In the genomic region with DNA sequence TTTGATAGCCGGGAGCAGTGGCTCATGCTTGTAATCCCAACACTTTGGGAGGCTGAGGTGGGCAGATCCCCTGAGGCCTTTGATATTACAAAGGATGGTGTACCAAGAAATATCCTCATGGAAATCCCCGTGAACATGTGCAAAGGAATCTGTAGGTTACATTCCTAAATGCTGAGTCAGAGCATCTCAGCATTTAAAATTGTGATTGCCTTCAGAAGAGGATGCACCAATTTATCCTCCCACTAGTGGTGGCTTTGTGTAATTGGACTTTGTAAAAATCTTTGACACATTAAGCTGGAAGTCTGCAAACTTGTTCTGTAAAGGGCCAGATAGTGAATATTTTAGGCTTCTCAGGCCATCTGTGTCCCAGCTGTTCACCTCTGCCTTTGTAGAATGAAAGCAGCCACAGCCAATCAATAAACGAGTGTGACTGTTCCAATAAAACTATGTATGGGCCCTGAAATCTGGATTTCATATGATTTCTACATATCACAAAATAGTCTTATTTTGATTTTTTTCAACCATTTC, we compare ENCODE assay signal across 8 cellular contexts. TPM values are rescaled to one million over a fixed set of nuclear protein-coding genes. Genes with fewer than 3 reads are reported as not detected.
DNase-seq lines count a peak whose midpoint lies in the region; ATAC-seq and TF ChIP-seq lines count a peak whose summit lies in the region.

No MANE protein-coding gene starts in this region.

- H3K79me2 ChIP-seq in OCI-LY7 (ENCODE audit: insufficient read depth, low read depth, low read length) = no peaks in the 10 kb centered on the region

- H3K4me3 Mint-ChIP-seq in activated CD8-positive, alpha-beta memory T cell treated with anti-CD3 and anti-CD28 coated beads, Interleukin-2, amount 10 ng/mL, durations not matched to agents 7 days and 5 days = no peak overlapping the region
- H3K4me3 Mint-ChIP-seq in HFFc6 = peak overlapping the region; percentile 32; the same call in 1 of the 2 replicates

- POLR2A ChIA-PET in OCI-LY7 (lab: Charles Lee) = interaction anchor here (0.6 kb wide), 1 partner anchor 11 kb away, joined by 3 read pairs; no protein-coding TSS in a partner anchor

- no peaks in the 10 kb centered on the region for H3K9me3 ChIP-seq in OCI-LY7 (ENCODE audit: low read length)

- peak; percentile 51 for ATAC-seq in activated CD8-positive, alpha-beta memory T cell treated with anti-CD3 and anti-CD28 coated beads, Interleukin-2, amount 10 ng/mL, durations not matched to agents 7 days and 5 days
- no peak for ATAC-seq in GM18873 (IDR thresholded peaks at IDR 0.05; ENCODE audit: low FRiP score, unreplicated experiment)
- ATAC-seq in HG02885 (IDR thresholded peaks at IDR 0.05; ENCODE audit: poor library complexity, unreplicated experiment) = no peak

- no peaks in the 10 kb centered on the region for H3K9me2 ChIP-seq in OCI-LY7 (ENCODE audit: insufficient read depth, low read length)

- H3K4me3 ChIP-seq in OCI-LY7 (ENCODE audit: low read depth, low read length, poor library complexity, severe bottlenecking) = no peak overlapping the region

- CTCF ChIA-PET in activated CD8-positive, alpha-beta memory T cell treated with anti-CD3 and anti-CD28 coated beads, Interleukin-2, amount 10 ng/mL, durations not matched to agents 7 days and 5 days (lab: Charles Lee) = interaction anchor here (0.7 to 3.1 kb wide), 6 partner anchors 11 to 281 kb away, joined by 3 to 8 read pairs (median 4); a partner anchor contains a TSS
- CTCF ChIA-PET in OCI-LY7 (lab: Charles Lee; ENCODE audit: unreplicated experiment) = no interaction called here

- H3K27me3 Mint-ChIP-seq in activated CD8-positive, alpha-beta memory T cell treated with anti-CD3 and anti-CD28 coated beads, Interleukin-2, amount 10 ng/mL, durations not matched to agents 7 days and 5 days = no peaks in the 10 kb centered on the region
- H3K27me3 Mint-ChIP-seq in HFFc6 (ENCODE audit: insufficient read depth) = peaks cover 2% of the 10 kb centered on the region; the same call in 1 of the 2 replicates

- peaks cover 64% of the 10 kb centered on the region for H3K36me3 ChIP-seq in OCI-LY7 (ENCODE audit: insufficient read depth, low read length)

- H3K27ac ChIP-seq in OCI-LY7 (ENCODE audit: low read depth, low read length, poor library complexity, severe bottlenecking) = no peak overlapping the region

- H3K4me1 Mint-ChIP-seq in activated CD8-positive, alpha-beta memory T cell treated with anti-CD3 and anti-CD28 coated beads, Interleukin-2, amount 10 ng/mL, durations not matched to agents 7 days and 5 days = peaks cover 20% of the 10 kb centered on the region
- H3K4me1 Mint-ChIP-seq in HFFc6 (ENCODE audit: low read depth) = peaks cover 24% of the 10 kb centered on the region

- H4K20me1 ChIP-seq in OCI-LY7 (ENCODE audit: insufficient read depth, low read length) = no peaks in the 10 kb centered on the region

- no peaks in the 10 kb centered on the region for H3K4me1 ChIP-seq in OCI-LY7 (ENCODE audit: insufficient read depth, low read length, poor library complexity, severe bottlenecking)

- no peak for DNase-seq in activated CD8-positive, alpha-beta memory T cell treated with anti-CD3 and anti-CD28 coated beads, Interleukin-2, amount 10 ng/mL, durations not matched to agents 7 days and 5 days
- no peak for DNase-seq in activated CD8-positive, alpha-beta memory T cell treated with anti-CD3 and anti-CD28 coated beads, Interleukin-2, amount 50 U/mL, for 48 hours
- peak; percentile 89 for DNase-seq in HFFc6
- peak; percentile 64 for DNase-seq in OCI-LY7 (ENCODE audit: low spot score)
- peak; percentile 93 for DNase-seq in dermis blood vessel endothelial cell
- peak; percentile 80 to 89 for DNase-seq in lung microvascular endothelial cell (ENCODE audit: low read depth in 2 of 2)

- H3K9me3 Mint-ChIP-seq in activated CD8-positive, alpha-beta memory T cell treated with anti-CD3 and anti-CD28 coated beads, Interleukin-2, amount 10 ng/mL, durations not matched to agents 7 days and 5 days (ENCODE audit: low read depth) = no peaks in the 10 kb centered on the region
- H3K9me3 Mint-ChIP-seq in HFFc6 = no peaks in the 10 kb centered on the region

- peaks cover 51% of the 10 kb centered on the region for H3K36me3 Mint-ChIP-seq in activated CD8-positive, alpha-beta memory T cell treated with anti-CD3 and anti-CD28 coated beads, Interleukin-2, amount 10 ng/mL, durations not matched to agents 7 days and 5 days
- peaks cover 39% of the 10 kb centered on the region for H3K36me3 Mint-ChIP-seq in HFFc6 (ENCODE audit: low read depth)

- BruUV-seq in OCI-LY7 (replicated peaks; lab: Mats Ljungman, UMichigan) = no TSS peak

- intact Hi-C loops in OCI-LY7 (cut with micrococcal nuclease; ENCODE audit: unreplicated experiment) = loop anchor here (5.0 kb wide), 1 partner anchor 282 kb away; no protein-coding TSS in a partner anchor

- H3K4me2 ChIP-seq in OCI-LY7 (ENCODE audit: low read length) = no peak overlapping the region

- peak; percentile 83 for TF ChIP-seq CTCF in HFFc6 (IDR thresholded peaks at IDR 0.05)
- peak; percentile 81 for TF ChIP-seq CTCF in OCI-LY7 (conservative IDR thresholded peaks at IDR 0.05; ENCODE audit: low read length)

- no peak overlapping the region for H3K27ac Mint-ChIP-seq in activated CD8-positive, alpha-beta memory T cell treated with anti-CD3 and anti-CD28 coated beads, Interleukin-2, amount 10 ng/mL, durations not matched to agents 7 days and 5 days
- H3K27ac Mint-ChIP-seq in HFFc6 = peak overlapping the region; percentile 79

- H2AFZ ChIP-seq in OCI-LY7 (ENCODE audit: low read length) = no peak overlapping the region

RNA-seq across cellular contexts. Expression of a gene that starts 11.8 kb away (rescaled TPM):
- 10 to 100 TPM; 71.3 to 82.9 TPM for total RNA-seq in activated CD8-positive, alpha-beta memory T cell treated with anti-CD3 and anti-CD28 coated beads, Interleukin-2, amount 10 ng/mL, durations not matched to agents 7 days and 5 days
- total RNA-seq in HFFc6 (2021; fragmentation: NEBNext Ultra II Directional; extraction: Animal tissue kit (Norgen Biotek cat#: 25700)) = 100 to 1,000 TPM in 1 of 6 experiments, 10 to 100 TPM in 5; 82.7 to 113 (median 96.7) TPM
- total RNA-seq in OCI-LY7 (2014; rRNA removed; shearing (Covaris generic)) = 93.2 and 103 TPM in 2 replicates
- total RNA-seq in OCI-LY7 (2022) = 111 and 125 TPM in 2 replicates
- 47.7 and 69.6 TPM in 2 replicates for total RNA-seq in dermis blood vessel endothelial cell
- 43.8 and 44.9 TPM in 2 replicates for total RNA-seq in lung microvascular endothelial cell

RNA-seq across cellular contexts. Expression of a gene that starts 36.5 kb away (rescaled TPM):
- 10 to 100 TPM; 37.1 to 44.2 TPM for total RNA-seq in activated CD8-positive, alpha-beta memory T cell treated with anti-CD3 and anti-CD28 coated beads, Interleukin-2, amount 10 ng/mL, durations not matched to agents 7 days and 5 days
- 100 to 1,000 TPM; 140 to 158 (median 145) TPM for total RNA-seq in HFFc6 (2021; fragmentation: NEBNext Ultra II Directional; extraction: Animal tissue kit (Norgen Biotek cat#: 25700))
- 23.7 and 40.2 TPM in 2 replicates for total RNA-seq in OCI-LY7 (2014; rRNA removed; shearing (Covaris generic))
- total RNA-seq in OCI-LY7 (2022) = 33.9 and 39.5 TPM in 2 replicates
- 61.8 and 117 TPM in 2 replicates for total RNA-seq in dermis blood vessel endothelial cell
- total RNA-seq in lung microvascular endothelial cell = 82.4 and 96.8 TPM in 2 replicates

Comparison
In these comparisons a context has a peak if more than half of its experiments do, and no peak if none do; other contexts are left out.
1. DNase-seq: peak in HFFc6 (single experiment), OCI-LY7 (single experiment), dermis blood vessel endothelial cell (single experiment) and lung microvascular endothelial cell (2 of 2); none in activated CD8-positive, alpha-beta memory T cell treated with anti-CD3 and anti-CD28 coated beads, Interleukin-2, amount 10 ng/mL, durations not matched to agents 7 days and 5 days (single experiment) and activated CD8-positive, alpha-beta memory T cell treated with anti-CD3 and anti-CD28 coated beads, Interleukin-2, amount 50 U/mL, for 48 hours (single experiment).